In genomic region chr3:173411288-173412064, GRCh38 we compare ENCODE assay signal across 8 cellular contexts. TPM values are rescaled to one million over a fixed set of nuclear protein-coding genes. Genes with fewer than 3 reads are reported as not detected.
DNase-seq lines count a peak whose midpoint lies in the region; ATAC-seq and TF ChIP-seq lines count a peak whose summit lies in the region.

No MANE protein-coding gene starts in this region.

- H3K36me3 Mint-ChIP-seq in endodermal cell (ENCODE audit: low read depth): no peaks in the 10 kb centered on the region

- TF ChIP-seq CTCF in endodermal cell (conservative IDR thresholded peaks at IDR 0.05): peak; percentile 62

- H3K27me3 Mint-ChIP-seq in endodermal cell (ENCODE audit: insufficient read depth): peaks cover 2% of the 10 kb centered on the region

- 90% methylated on average over 2 to 4 of the region's 5 CpGs for WGBS in endodermal cell (ENCODE audit: insufficient coverage in 1 of 2, insufficient read length in 1 of 2), 2 experiments

- no peak overlapping the region for H3K27ac ChIP-seq in endodermal cell (ENCODE audit: low read depth, low read length)

- H3K27ac Mint-ChIP-seq in endodermal cell: peak overlapping the region; percentile 15

- H3K4me3 ChIP-seq in endodermal cell (ENCODE audit: low read length): no peak overlapping the region

- no peak overlapping the region for H3K9ac ChIP-seq in endodermal cell (ENCODE audit: extremely low read depth, low read length, poor library complexity, severe bottlenecking)

- DNase-seq in SIG-M5 treated with dmso at 0.1 percent for 504 hours (lab: John Stamatoyannopoulos, UW; ENCODE audit: unreplicated experiment): peak; percentile 23
- no peak for DNase-seq in SIG-M5 (lab: John Stamatoyannopoulos, UW)
- peak; percentile 51 for DNase-seq in NCI-H446 treated with DMSO at 0.1 percent for 48 hours (lab: John Stamatoyannopoulos, UW)
- DNase-seq in endodermal cell: no peak
- DNase-seq in non-pigmented ciliary epithelial cell (ENCODE audit: low read depth): peak; percentile 15
- no peak for DNase-seq in left lobe of liver (ENCODE audit: low spot score)

- H3K36me3 ChIP-seq in endodermal cell (ENCODE audit: control insufficient read depth, insufficient read depth, low read length): no peaks in the 10 kb centered on the region

- no peaks in the 10 kb centered on the region for H3K27me3 ChIP-seq in endodermal cell (ENCODE audit: control insufficient read depth, insufficient read depth, low read length, poor library complexity, severe bottlenecking)

- no peak for ATAC-seq in HG02623 (IDR thresholded peaks at IDR 0.05; ENCODE audit: unreplicated experiment)
- no peak for ATAC-seq in HG02678 (IDR thresholded peaks at IDR 0.05; ENCODE audit: unreplicated experiment)
- no peak for ATAC-seq in left lobe of liver

- peaks cover 19% of the 10 kb centered on the region for H3K4me1 Mint-ChIP-seq in endodermal cell

- H3K4me1 ChIP-seq in endodermal cell (ENCODE audit: control insufficient read depth, insufficient read depth, low read length): no peaks in the 10 kb centered on the region

- H3K9me3 Mint-ChIP-seq in endodermal cell: no peaks in the 10 kb centered on the region

- no peak overlapping the region for H3K4me3 Mint-ChIP-seq in endodermal cell

- H3K9me3 ChIP-seq in endodermal cell (ENCODE audit: control insufficient read depth, low read length): no peaks in the 10 kb centered on the region

RNA-seq across cellular contexts. Expression of gene NLGN1, which starts 13.9 kb away (rescaled TPM):
- total RNA-seq in endodermal cell: 10 to 100 TPM in 1 of 2 donors, 1 to 10 TPM in 1; 3.4 to 14.3 TPM
- 12.2 TPM for polyA plus RNA-seq in endodermal cell (2013, experiment 1 of 2)
- 11.1 TPM for polyA plus RNA-seq in endodermal cell (2013, experiment 2 of 2)
- not detected for total RNA-seq in left lobe of liver

Comparison
In these comparisons a context has a peak if more than half of its experiments do, and no peak if none do; other contexts are left out.
1. DNase-seq: peak in SIG-M5 treated with dmso at 0.1 percent for 504 hours (single experiment), NCI-H446 treated with DMSO at 0.1 percent for 48 hours (single experiment) and non-pigmented ciliary epithelial cell (single experiment); none in SIG-M5 (single experiment), endodermal cell (single experiment) and left lobe of liver (single experiment).